Comparison of ENCODE assay signal across 31 cellular contexts in genomic region chr2:112954364-112954763, GRCh38. TPM values are rescaled to one million over a fixed set of nuclear protein-coding genes. Genes with fewer than 3 reads are reported as not detected.
"Had no signal": no experiment of that assay in that cellular context is flagged by ENCODE, and none has a peak within 500 bp of the region (broad histone marks: within the 10 kb centered on the region; RNA-seq: fewer than 3 reads in every experiment).

No MANE protein-coding gene starts in this region.

- H3K36me3 ChIP-seq: brain microvascular endothelial cell, cardiac muscle cell, colonic mucosa, gastrocnemius medialis, heart left ventricle had no signal

- H3K27ac ChIP-seq: brain microvascular endothelial cell, cardiac muscle cell, colonic mucosa, gastrocnemius medialis, heart left ventricle had no signal

- H3K27me3 ChIP-seq: colonic mucosa, foreskin keratinocyte, gastrocnemius medialis had no signal

- DNase-seq: activated CD4-positive, alpha-beta memory T cell treated with anti-CD3 and anti-CD28 coated beads for 36 hours; activated CD4-positive, alpha-beta T cell treated with anti-CD3 and anti-CD28 coated beads for 36 hours; activated CD4-positive, alpha-beta T cell treated with anti-CD3 and anti-CD28 coated beads, Interleukin-2, amount 10 ng/mL, durations not matched to agents 24 days and 14 days; activated CD4-positive, CD25-positive, alpha-beta regulatory T cell; activated CD4-positive, CD25-positive, alpha-beta regulatory T cell treated with anti-CD3 and anti-CD28 coated beads, Interleukin-2, amount 50 U/mL, for 72 hours; activated CD8-positive, alpha-beta memory T cell treated with anti-CD3 and anti-CD28 coated beads, Interleukin-2, amount 50 U/mL, for 48 hours; activated CD8-positive, alpha-beta T cell treated with anti-CD3 and anti-CD28 coated beads, Interleukin-2, amount 10 ng/mL, durations not matched to agents 7 days and 5 days; activated gamma-delta T cell; activated naive CD4-positive, alpha-beta T cell; activated naive CD4-positive, alpha-beta T cell treated with anti-CD3 and anti-CD28 coated beads, Interleukin-2, amount 10 ng/mL, durations not matched to agents 7 days and 5 days; activated naive CD8-positive, alpha-beta T cell treated with anti-CD3 and anti-CD28 coated beads, Interleukin-2, amount 10 ng/mL, durations not matched to agents 7 days and 5 days; activated T-cell treated with anti-CD3 and anti-CD28 coated beads for 4 hours; activated T-cell treated with anti-CD3 and anti-CD28 coated beads, Interleukin-2, amount 50 U/mL, for 24 hours; activated T-cell treated with anti-CD3 and anti-CD28 coated beads, Interleukin-2, amount 50 U/mL, for 72 hours; brain microvascular endothelial cell; central memory CD4-positive, alpha-beta T cell; cerebellar nuclear complex; colonic mucosa; effector CD8-positive, alpha-beta T cell; endodermal cell; gastrocnemius medialis; glutamatergic neuron; heart left ventricle; T-helper 1 cell; T-helper 2 cell had no signal

- H3K4me1 ChIP-seq: colonic mucosa, gastrocnemius medialis, heart left ventricle had no signal

- H3K9me3 ChIP-seq: colonic mucosa, gastrocnemius medialis, heart left ventricle had no signal

- ATAC-seq: activated CD4-positive, alpha-beta T cell treated with anti-CD3 and anti-CD28 coated beads for 36 hours; activated CD8-positive, alpha-beta T cell treated with anti-CD3 and anti-CD28 coated beads, Interleukin-2, amount 10 ng/mL, durations not matched to agents 7 days and 5 days; activated naive CD4-positive, alpha-beta T cell treated with anti-CD3 and anti-CD28 coated beads, Interleukin-2, amount 50 U/mL, for 72 hours; activated T-cell treated with anti-CD3 and anti-CD28 coated beads, Interleukin-2, amount 50 U/mL, for 72 hours; foreskin keratinocyte; gastrocnemius medialis; heart left ventricle had no signal

- FAIRE-seq: astrocyte had no signal

- H3K4me3 ChIP-seq: cardiac muscle cell, colonic mucosa, gastrocnemius medialis, heart left ventricle had no signal

RNA-seq across cellular contexts. Expression of gene IL36G, which starts 23.4 kb away (rescaled TPM):
- total RNA-seq: activated CD4-positive, alpha-beta memory T cell treated with anti-CD3 and anti-CD28 coated beads for 36 hours; activated CD4-positive, alpha-beta T cell treated with anti-CD3 and anti-CD28 coated beads for 36 hours; activated CD4-positive, alpha-beta T cell treated with anti-CD3 and anti-CD28 coated beads, Interleukin-2, amount 10 ng/mL, durations not matched to agents 24 days and 14 days; activated CD8-positive, alpha-beta memory T cell treated with anti-CD3 and anti-CD28 coated beads for 36 hours; activated CD8-positive, alpha-beta T cell treated with anti-CD3 and anti-CD28 coated beads, Interleukin-2, amount 10 ng/mL, durations not matched to agents 7 days and 5 days; activated naive CD4-positive, alpha-beta T cell treated with anti-CD3 and anti-CD28 coated beads, Interleukin-2, amount 50 U/mL, for 72 hours; activated naive CD8-positive, alpha-beta T cell treated with anti-CD3 and anti-CD28 coated beads, Interleukin-2, amount 10 ng/mL, durations not matched to agents 7 days and 5 days; activated T-cell treated with anti-CD3 and anti-CD28 coated beads, Interleukin-2, amount 50 U/mL, for 72 hours; astrocyte; dermis microvascular lymphatic vessel endothelial cell; endodermal cell; gastrocnemius medialis; heart left ventricle had no signal
- polyA plus RNA-seq: cardiac muscle cell, heart left ventricle had no signal

RNA-seq across cellular contexts. Expression of gene IL37, which starts 43.4 kb away (rescaled TPM):
- total RNA-seq: activated CD4-positive, alpha-beta memory T cell treated with anti-CD3 and anti-CD28 coated beads for 36 hours; activated CD4-positive, alpha-beta T cell treated with anti-CD3 and anti-CD28 coated beads for 36 hours; activated CD4-positive, alpha-beta T cell treated with anti-CD3 and anti-CD28 coated beads, Interleukin-2, amount 10 ng/mL, durations not matched to agents 24 days and 14 days; activated CD8-positive, alpha-beta memory T cell treated with anti-CD3 and anti-CD28 coated beads for 36 hours; activated CD8-positive, alpha-beta T cell treated with anti-CD3 and anti-CD28 coated beads, Interleukin-2, amount 10 ng/mL, durations not matched to agents 7 days and 5 days; activated naive CD8-positive, alpha-beta T cell treated with anti-CD3 and anti-CD28 coated beads, Interleukin-2, amount 10 ng/mL, durations not matched to agents 7 days and 5 days; activated T-cell treated with anti-CD3 and anti-CD28 coated beads, Interleukin-2, amount 50 U/mL, for 72 hours; astrocyte; cardiac muscle cell; dermis microvascular lymphatic vessel endothelial cell; endodermal cell; gastrocnemius medialis; heart left ventricle had no signal
- polyA plus RNA-seq: cardiac muscle cell, heart left ventricle had no signal

RNA-seq across cellular contexts. Expression of gene IL36A, which starts 50.9 kb away (rescaled TPM):
- total RNA-seq: activated CD4-positive, alpha-beta memory T cell treated with anti-CD3 and anti-CD28 coated beads for 36 hours; activated CD4-positive, alpha-beta T cell treated with anti-CD3 and anti-CD28 coated beads for 36 hours; activated CD8-positive, alpha-beta memory T cell treated with anti-CD3 and anti-CD28 coated beads for 36 hours; activated naive CD4-positive, alpha-beta T cell treated with anti-CD3 and anti-CD28 coated beads, Interleukin-2, amount 50 U/mL, for 72 hours; activated naive CD8-positive, alpha-beta T cell treated with anti-CD3 and anti-CD28 coated beads, Interleukin-2, amount 10 ng/mL, durations not matched to agents 7 days and 5 days; astrocyte; cardiac muscle cell; colonic mucosa; dermis microvascular lymphatic vessel endothelial cell; endodermal cell; foreskin keratinocyte; gastrocnemius medialis; heart left ventricle had no signal
- polyA plus RNA-seq: cardiac muscle cell, foreskin keratinocyte, heart left ventricle had no signal
